30 cellular contexts compared by ENCODE assay signal in the genomic region with DNA sequence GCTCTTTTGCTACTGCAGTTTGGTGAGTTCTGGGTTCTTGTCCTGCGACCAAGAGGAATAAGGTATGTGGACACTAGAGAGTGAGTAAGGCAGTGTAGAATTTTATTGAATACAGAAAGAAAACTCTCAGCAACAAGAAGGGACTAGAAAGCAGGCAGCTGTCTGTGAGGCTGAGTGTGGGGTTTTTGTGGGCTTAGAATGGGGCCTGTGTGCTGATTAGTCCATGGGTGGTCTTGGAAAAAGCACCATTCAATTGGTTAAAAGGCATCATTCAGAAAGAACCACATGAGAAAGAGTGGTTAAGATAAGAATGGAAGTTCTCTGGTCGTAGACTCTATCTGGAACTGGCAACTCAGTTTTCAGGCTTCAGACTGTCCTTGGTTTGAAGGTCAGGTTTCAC.
"Had no signal": no experiment of that assay in that cellular context is flagged by ENCODE, and none has a peak within 500 bp of the region (broad histone marks: within the 10 kb centered on the region; RNA-seq: fewer than 3 reads in every experiment).

No MANE protein-coding gene starts in this region.

- H3K36me3 ChIP-seq: left lung, pancreas, prostate gland, stomach, thyroid gland, upper lobe of right lung had no signal

- DNase-seq: activated B cell treated with CpG ODN at 0.5 μM for 24 hours; activated CD4-positive, alpha-beta T cell treated with anti-CD3 and anti-CD28 coated beads for 36 hours; activated CD8-positive, alpha-beta memory T cell treated with anti-CD3 and anti-CD28 coated beads, Interleukin-2, amount 10 ng/mL, durations not matched to agents 7 days and 5 days; activated CD8-positive, alpha-beta T cell treated with anti-CD3 and anti-CD28 coated beads, Interleukin-2, amount 10 ng/mL, durations not matched to agents 7 days and 5 days; activated effector memory CD4-positive, alpha-beta T cell treated with Interleukin-2 at 50 U/mL for 16 hours; activated naive CD4-positive, alpha-beta T cell treated with Interleukin-2 at 50 U/mL for 16 hours; aorta; central memory CD4-positive, alpha-beta T cell; endodermal cell; foreskin fibroblast; head of caudate nucleus; hippocampal formation; kidney glomerular epithelial cell; left lung; naive B cell; nucleus accumbens; pancreas; stimulated activated CD4-positive, alpha-beta T cell treated with anti-CD3 and anti-CD28 coated beads, Interleukin-15, amount 100 ng/mL, for 24 hours; stimulated activated CD4-positive, alpha-beta T cell treated with anti-CD3 and anti-CD28 coated beads, Interleukin-2, amount 100 ng/mL, for 24 hours; stimulated activated naive B cell treated with anti-CD40 and anti-IgM and Interleukin-4, amounts not matched to agents 10 μg/mL and 1 μg/mL and 100 μg/mL, for 72 hours; stomach; T-helper 2 cell; thyroid gland; upper lobe of right lung had no signal

- H3K4me3 Mint-ChIP-seq: activated B cell treated with CpG ODN at 0.5 μM for 24 hours; activated CD4-positive, alpha-beta T cell treated with anti-CD3 and anti-CD28 coated beads for 36 hours; activated CD8-positive, alpha-beta memory T cell treated with anti-CD3 and anti-CD28 coated beads, Interleukin-2, amount 10 ng/mL, durations not matched to agents 7 days and 5 days; activated CD8-positive, alpha-beta T cell treated with anti-CD3 and anti-CD28 coated beads, Interleukin-2, amount 10 ng/mL, durations not matched to agents 7 days and 5 days; activated naive CD8-positive, alpha-beta T cell; brain; dendritic cell treated with granulocyte-macrophage colony-stimulating factor and Interleukin-4, amounts not matched to agents 40 ng/mL and 50 ng/mL, for 4 days; endodermal cell; naive B cell; stimulated activated naive B cell treated with anti-CD40 and anti-IgM and Interleukin-4, amounts not matched to agents 10 μg/mL and 1 μg/mL and 100 μg/mL, for 72 hours had no signal

- H3K4me1 ChIP-seq: left lung, pancreas, prostate gland, stomach, thyroid gland, upper lobe of right lung had no signal

- H3K9me3 Mint-ChIP-seq: activated B cell treated with CpG ODN at 0.5 μM for 24 hours; dendritic cell treated with granulocyte-macrophage colony-stimulating factor and Interleukin-4, amounts not matched to agents 40 ng/mL and 50 ng/mL, for 4 days; stimulated activated naive B cell treated with anti-CD40 and anti-IgM and Interleukin-4, amounts not matched to agents 10 μg/mL and 1 μg/mL and 100 μg/mL, for 72 hours had no signal

- H3K27ac Mint-ChIP-seq: activated B cell treated with CpG ODN at 0.5 μM for 24 hours; activated CD4-positive, alpha-beta T cell treated with anti-CD3 and anti-CD28 coated beads for 36 hours; activated CD8-positive, alpha-beta memory T cell treated with anti-CD3 and anti-CD28 coated beads, Interleukin-2, amount 10 ng/mL, durations not matched to agents 7 days and 5 days; activated CD8-positive, alpha-beta T cell treated with anti-CD3 and anti-CD28 coated beads, Interleukin-2, amount 10 ng/mL, durations not matched to agents 7 days and 5 days; activated naive CD8-positive, alpha-beta T cell; brain; dendritic cell treated with granulocyte-macrophage colony-stimulating factor and Interleukin-4, amounts not matched to agents 40 ng/mL and 50 ng/mL, for 4 days; endodermal cell; naive B cell; stimulated activated naive B cell treated with anti-CD40 and anti-IgM and Interleukin-4, amounts not matched to agents 10 μg/mL and 1 μg/mL and 100 μg/mL, for 72 hours had no signal

- H3K4me3 ChIP-seq: left lung, lung, pancreas, prostate gland, stomach, thyroid gland, upper lobe of right lung had no signal

- H3K4me1 Mint-ChIP-seq: activated B cell treated with CpG ODN at 0.5 μM for 24 hours; activated CD4-positive, alpha-beta T cell treated with anti-CD3 and anti-CD28 coated beads for 36 hours; activated CD8-positive, alpha-beta memory T cell treated with anti-CD3 and anti-CD28 coated beads, Interleukin-2, amount 10 ng/mL, durations not matched to agents 7 days and 5 days; naive B cell; stimulated activated naive B cell treated with anti-CD40 and anti-IgM and Interleukin-4, amounts not matched to agents 10 μg/mL and 1 μg/mL and 100 μg/mL, for 72 hours had no signal

- H3K27me3 Mint-ChIP-seq: activated B cell treated with CpG ODN at 0.5 μM for 24 hours; activated CD4-positive, alpha-beta T cell treated with anti-CD3 and anti-CD28 coated beads for 36 hours; activated CD8-positive, alpha-beta memory T cell treated with anti-CD3 and anti-CD28 coated beads, Interleukin-2, amount 10 ng/mL, durations not matched to agents 7 days and 5 days; activated naive CD8-positive, alpha-beta T cell; brain; dendritic cell treated with granulocyte-macrophage colony-stimulating factor and Interleukin-4, amounts not matched to agents 40 ng/mL and 50 ng/mL, for 4 days; naive B cell had no signal

- H3K9me3 ChIP-seq: left lung, pancreas, prostate gland, stomach, thyroid gland, upper lobe of right lung had no signal

- H3K36me3 Mint-ChIP-seq: activated CD8-positive, alpha-beta memory T cell treated with anti-CD3 and anti-CD28 coated beads, Interleukin-2, amount 10 ng/mL, durations not matched to agents 7 days and 5 days; activated naive CD8-positive, alpha-beta T cell; brain; naive B cell; stimulated activated naive B cell treated with anti-CD40 and anti-IgM and Interleukin-4, amounts not matched to agents 10 μg/mL and 1 μg/mL and 100 μg/mL, for 72 hours had no signal

- H3K27me3 ChIP-seq: left lung, pancreas, stomach, thyroid gland, upper lobe of right lung had no signal

- ATAC-seq: activated CD4-positive, alpha-beta T cell treated with anti-CD3 and anti-CD28 coated beads for 36 hours; activated CD8-positive, alpha-beta memory T cell treated with anti-CD3 and anti-CD28 coated beads, Interleukin-2, amount 10 ng/mL, durations not matched to agents 7 days and 5 days; activated CD8-positive, alpha-beta T cell treated with anti-CD3 and anti-CD28 coated beads, Interleukin-2, amount 10 ng/mL, durations not matched to agents 7 days and 5 days; esophagus mucosa; left lung; pancreas; stimulated activated naive B cell treated with anti-CD40 and anti-IgM and Interleukin-4, amounts not matched to agents 10 μg/mL and 1 μg/mL and 100 μg/mL, for 72 hours; upper lobe of right lung had no signal

- H3K27ac ChIP-seq: left lung, pancreas, prostate gland, stomach, thyroid gland, upper lobe of right lung had no signal
